Comparison of ENCODE assay signal across 13 cellular contexts in the genomic region with DNA sequence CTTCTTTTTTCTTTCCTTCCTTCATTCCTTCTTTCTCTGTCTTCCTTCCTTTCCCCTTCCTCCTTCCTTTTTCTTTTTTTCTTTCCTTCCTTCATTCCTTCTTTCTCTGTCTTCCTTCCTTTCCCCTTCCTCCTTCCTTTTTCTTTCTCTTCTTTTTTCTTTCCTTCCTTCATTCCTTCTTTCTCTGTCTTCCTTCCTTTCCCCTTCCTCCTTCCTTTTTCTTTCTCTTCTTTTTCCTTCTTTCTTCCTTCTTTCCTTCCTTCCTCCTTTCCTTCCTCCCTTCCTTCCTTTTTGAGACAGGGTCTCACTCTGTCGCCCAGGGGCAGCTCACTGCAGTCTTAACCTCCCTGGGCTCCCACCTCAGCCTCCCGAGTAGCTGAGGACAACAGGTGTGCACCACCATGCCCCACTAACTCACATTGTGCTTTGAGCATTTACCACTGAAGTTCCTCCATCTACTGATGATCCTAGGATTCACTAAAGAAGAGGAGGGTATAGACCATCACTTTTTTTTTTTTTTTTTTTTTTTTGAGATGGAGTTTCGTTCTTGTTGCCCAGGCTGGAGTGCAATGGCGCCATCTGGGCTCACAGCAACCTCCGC. TPM values are rescaled to one million over a fixed set of nuclear protein-coding genes. Genes with fewer than 3 reads are reported as not detected.
DNase-seq lines count a peak whose midpoint lies in the region; ATAC-seq and TF ChIP-seq lines count a peak whose summit lies in the region.
"Not testable (repeated sequence)": the region's sequence is repeated elsewhere in the genome, so short reads cannot be mapped to it uniquely, and the experiment has no call there.
"Had no signal": no experiment of that assay in that cellular context is flagged by ENCODE, and none has a peak within 500 bp of the region (broad histone marks: within the 10 kb centered on the region; RNA-seq: fewer than 3 reads in every experiment).

No MANE protein-coding gene starts in this region.

- not testable (repeated sequence) for H3K79me1 ChIP-seq in mesendoderm (ENCODE audit: low read length)

- no CpG with 5 or more reads among the region's 5 CpGs for WGBS in mesendoderm (ENCODE audit: extremely low coverage, insufficient coverage, low lambda C conversion rate)

- intact Hi-C loops in PC-9 (cut with micrococcal nuclease; ENCODE audit: unreplicated experiment), result loop anchor here (10.0 kb wide), 1 partner anchor 179 kb away; no protein-coding TSS in a partner anchor

- not testable (repeated sequence) for H3K4ac ChIP-seq in mesendoderm (ENCODE audit: low read depth, low read length)

- not testable (repeated sequence) for H3K9me3 ChIP-seq in BLaER1 treated with 17β-estradiol and CSF1 and Interleukin-3, amounts not matched to agents 10 nM and 100 nM (replicated peaks in 1 of 11); PC-9 (ENCODE audit: insufficient read depth, low read depth); skeletal muscle satellite cell (replicated peaks; ENCODE audit: low read length)

- ATAC-seq in activated naive CD8-positive, alpha-beta T cell treated with anti-CD3 and anti-CD28 coated beads, Interleukin-2, amount 10 ng/mL, durations not matched to agents 7 days and 5 days (ENCODE audit: low read depth), result not testable (repeated sequence)

- BruUV-seq in PC-9 (replicated peaks; lab: Mats Ljungman, UMichigan), result not testable (repeated sequence)

- H3F3A ChIP-seq in PC-9 (ENCODE audit: insufficient read depth, low read depth), result peaks cover 64% of the 10 kb centered on the region

- peak overlapping the region in 2 of 3 donors; percentile 86 to 97 for H3K27ac Mint-ChIP-seq in IgD-negative memory B cell
- H3K27ac Mint-ChIP-seq in activated CD4-positive, alpha-beta memory T cell treated with anti-CD3 and anti-CD28 coated beads, Interleukin-2, amount 10 ng/mL, durations not matched to agents 7 days and 5 days, result peak overlapping the region; percentile 83
- H3K27ac Mint-ChIP-seq in activated naive CD8-positive, alpha-beta T cell treated with anti-CD3 and anti-CD28 coated beads, Interleukin-2, amount 10 ng/mL, durations not matched to agents 7 days and 5 days, result peak overlapping the region; percentile 91
- H3K27ac Mint-ChIP-seq in endothelial cell (ENCODE audit: unreplicated experiment), result peak overlapping the region; percentile 42

- H3K18ac ChIP-seq in mesendoderm (ENCODE audit: low read length), result not testable (repeated sequence)

- not testable (repeated sequence) for H2BK120ac ChIP-seq in mesendoderm (ENCODE audit: low read depth, low read length)

- H3K4me3 Mint-ChIP-seq in IgD-negative memory B cell (peak overlapping the region in 3 of 4 donors; percentile 80 to 96 (median 95)), endothelial cell (ENCODE audit: unreplicated experiment) (peak overlapping the region; percentile 67)
- H3K4me3 Mint-ChIP-seq in activated CD4-positive, alpha-beta memory T cell treated with anti-CD3 and anti-CD28 coated beads, Interleukin-2, amount 10 ng/mL, durations not matched to agents 7 days and 5 days, result peak overlapping the region; percentile 80
- peak overlapping the region; percentile 87 for H3K4me3 Mint-ChIP-seq in activated naive CD8-positive, alpha-beta T cell treated with anti-CD3 and anti-CD28 coated beads, Interleukin-2, amount 10 ng/mL, durations not matched to agents 7 days and 5 days

- CTCF ChIA-PET in PC-9 (lab: Charles Lee), result interaction anchor here (0.7 kb wide), 2 partner anchors 44 to 1754 kb away, joined by 5 to 11 read pairs; no protein-coding TSS in a partner anchor
- CTCF ChIA-PET in activated CD4-positive, alpha-beta memory T cell treated with anti-CD3 and anti-CD28 coated beads, Interleukin-2, amount 10 ng/mL, durations not matched to agents 7 days and 5 days (lab: Charles Lee), result interaction anchor here (0.6 to 2.5 kb wide), 10 partner anchors 26 to 1766 kb away, joined by 3 to 17 read pairs (median 4); a partner anchor contains a TSS

- H3K9ac ChIP-seq in BLaER1 treated with 17β-estradiol and CSF1 and Interleukin-3, amounts not matched to agents 10 nM and 100 nM, result peak overlapping the region in 1 of 11 experiments; percentile 76; a peak in 4 of 22 replicates
- H3K9ac ChIP-seq in mesendoderm (ENCODE audit: low read length); skeletal muscle satellite cell (ENCODE audit: low read depth, low read length): not testable (repeated sequence)

- H3K56ac ChIP-seq in mesendoderm (ENCODE audit: low read length), result peak overlapping the region; percentile 34

- peaks cover 0 to 35% (median 17%) of the 10 kb centered on the region in 11 experiments; a peak in 10 of 22 replicates for H4K20me1 ChIP-seq in BLaER1 treated with 17β-estradiol and CSF1 and Interleukin-3, amounts not matched to agents 10 nM and 100 nM
- not testable (repeated sequence) for H4K20me1 ChIP-seq in PC-9 (ENCODE audit: insufficient read depth)

- H3K27me3 Mint-ChIP-seq in IgD-negative memory B cell, result peaks cover 27% of the 10 kb centered on the region
- H3K27me3 Mint-ChIP-seq in activated CD4-positive, alpha-beta memory T cell treated with anti-CD3 and anti-CD28 coated beads, Interleukin-2, amount 10 ng/mL, durations not matched to agents 7 days and 5 days, result peaks cover 31% of the 10 kb centered on the region
- H3K27me3 Mint-ChIP-seq in activated naive CD8-positive, alpha-beta T cell treated with anti-CD3 and anti-CD28 coated beads, Interleukin-2, amount 10 ng/mL, durations not matched to agents 7 days and 5 days, result peaks cover 33% of the 10 kb centered on the region
- peaks cover 36% of the 10 kb centered on the region for H3K27me3 Mint-ChIP-seq in endothelial cell (ENCODE audit: unreplicated experiment)

- not testable (repeated sequence) for H3K23ac ChIP-seq in mesendoderm (ENCODE audit: low read length)

- H4K5ac ChIP-seq in mesendoderm (ENCODE audit: low read length), result not testable (repeated sequence)

- H3K9me2 ChIP-seq in PC-9 (ENCODE audit: insufficient read depth), result not testable (repeated sequence)

- peak overlapping the region in 6 of 10 experiments; percentile 62 to 70 (median 66); a peak in 7 of 20 replicates for H3K4me3 ChIP-seq in BLaER1 treated with 17β-estradiol and CSF1 and Interleukin-3, amounts not matched to agents 10 nM and 100 nM
- peak overlapping the region; percentile 83; the same call in 1 of the 2 replicates for H3K4me3 ChIP-seq in PC-9
- not testable (repeated sequence) for H3K4me3 ChIP-seq in mesendoderm (ENCODE audit: low read length); skeletal muscle satellite cell (ENCODE audit: low read length)

- DNase-seq in PC-9; activated CD4-positive, alpha-beta memory T cell treated with anti-CD3 and anti-CD28 coated beads, Interleukin-2, amount 10 ng/mL, durations not matched to agents 7 days and 5 days; activated naive CD8-positive, alpha-beta T cell treated with anti-CD3 and anti-CD28 coated beads, Interleukin-2, amount 10 ng/mL, durations not matched to agents 7 days and 5 days; endothelial cell (ENCODE audit: low spot score); mesendoderm: not testable (repeated sequence)

- H3K4me1 Mint-ChIP-seq in IgD-negative memory B cell (peaks cover 5 to 26% (median 22%) of the 10 kb centered on the region in 3 donors), endothelial cell (ENCODE audit: unreplicated experiment) (peaks cover 17% of the 10 kb centered on the region)
- H3K4me1 Mint-ChIP-seq in activated CD4-positive, alpha-beta memory T cell treated with anti-CD3 and anti-CD28 coated beads, Interleukin-2, amount 10 ng/mL, durations not matched to agents 7 days and 5 days, result peaks cover 67% of the 10 kb centered on the region
- peaks cover 33% of the 10 kb centered on the region for H3K4me1 Mint-ChIP-seq in activated naive CD8-positive, alpha-beta T cell treated with anti-CD3 and anti-CD28 coated beads, Interleukin-2, amount 10 ng/mL, durations not matched to agents 7 days and 5 days

- H3K27ac ChIP-seq in BLaER1 treated with 17β-estradiol and CSF1 and Interleukin-3, amounts not matched to agents 10 nM and 100 nM, result peak overlapping the region in 1 of 11 experiments; percentile 64; a peak in 1 of 22 replicates
- not testable (repeated sequence) for H3K27ac ChIP-seq in PC-9; mesendoderm (ENCODE audit: low read depth, low read length)

- not testable (repeated sequence) for H4K8ac ChIP-seq in mesendoderm (ENCODE audit: low read depth, low read length)

- POLR2A ChIA-PET in PC-9 (lab: Charles Lee; ENCODE audit: unreplicated experiment), result interaction anchor here (0.6 kb wide), 1 partner anchor 232 kb away, joined by 3 read pairs; no protein-coding TSS in a partner anchor
- POLR2A ChIA-PET in activated CD4-positive, alpha-beta memory T cell treated with anti-CD3 and anti-CD28 coated beads, Interleukin-2, amount 10 ng/mL, durations not matched to agents 7 days and 5 days (lab: Charles Lee), result interaction anchor here (1.5 to 3.4 kb wide), 4 partner anchors 8 to 53 kb away, joined by 3 to 19 read pairs (median 10); a partner anchor contains a TSS
- POLR2A ChIA-PET in activated naive CD8-positive, alpha-beta T cell treated with anti-CD3 and anti-CD28 coated beads, Interleukin-2, amount 10 ng/mL, durations not matched to agents 7 days and 5 days (lab: Charles Lee), result interaction anchor here (0.7 to 2.1 kb wide), 5 partner anchors 9 to 115 kb away, joined by 3 to 8 read pairs (median 6); a partner anchor contains a TSS

- H3K79me2 ChIP-seq in PC-9 (ENCODE audit: low read depth), result peaks cover 10% of the 10 kb centered on the region
- not testable (repeated sequence) for H3K79me2 ChIP-seq in mesendoderm (ENCODE audit: control insufficient read depth, insufficient read depth, low read length)

- H3K4me1 ChIP-seq in BLaER1 treated with 17β-estradiol and CSF1 and Interleukin-3, amounts not matched to agents 10 nM and 100 nM, result peaks cover 60 to 74% (median 64%) of the 10 kb centered on the region in 10 experiments
- not testable (repeated sequence) for H3K4me1 ChIP-seq in PC-9 (replicated peaks; ENCODE audit: insufficient read depth); mesendoderm (ENCODE audit: control insufficient read depth, low read depth, low read length); skeletal muscle satellite cell (ENCODE audit: control insufficient read depth, insufficient read depth, low read length)

- not testable (repeated sequence) for H3K36me3 Mint-ChIP-seq in IgD-negative memory B cell; activated naive CD8-positive, alpha-beta T cell treated with anti-CD3 and anti-CD28 coated beads, Interleukin-2, amount 10 ng/mL, durations not matched to agents 7 days and 5 days
- H3K36me3 Mint-ChIP-seq in activated CD4-positive, alpha-beta memory T cell treated with anti-CD3 and anti-CD28 coated beads, Interleukin-2, amount 10 ng/mL, durations not matched to agents 7 days and 5 days (ENCODE audit: low read depth), result peaks cover 38% of the 10 kb centered on the region
- H3K36me3 Mint-ChIP-seq in endothelial cell (ENCODE audit: low read depth, unreplicated experiment), result peaks cover 24% of the 10 kb centered on the region

- not testable (repeated sequence) for H2AFZ ChIP-seq in PC-9

- not testable (repeated sequence) for H3K9me3 Mint-ChIP-seq in IgD-negative memory B cell; activated CD4-positive, alpha-beta memory T cell treated with anti-CD3 and anti-CD28 coated beads, Interleukin-2, amount 10 ng/mL, durations not matched to agents 7 days and 5 days; activated naive CD8-positive, alpha-beta T cell treated with anti-CD3 and anti-CD28 coated beads, Interleukin-2, amount 10 ng/mL, durations not matched to agents 7 days and 5 days; endothelial cell (ENCODE audit: unreplicated experiment)

- H2BK15ac ChIP-seq in mesendoderm (replicated peaks; ENCODE audit: low read depth), result not testable (repeated sequence)

- peak; percentile 25; the same call in 1 of the 2 replicates for TF ChIP-seq CTCF in PC-9 (conservative IDR thresholded peaks at IDR 0.05)
- not testable (repeated sequence) for TF ChIP-seq CTCF in endothelial cell (IDR thresholded peaks at IDR 0.05; ENCODE audit: unreplicated experiment)

- H2AK5ac ChIP-seq in mesendoderm (ENCODE audit: low read length), result not testable (repeated sequence)

- not testable (repeated sequence) for H2BK5ac ChIP-seq in mesendoderm (ENCODE audit: low read length)

- peaks cover 33 to 38% (median 34%) of the 10 kb centered on the region in 11 experiments for H3K27me3 ChIP-seq in BLaER1 treated with 17β-estradiol and CSF1 and Interleukin-3, amounts not matched to agents 10 nM and 100 nM
- peaks cover 18% of the 10 kb centered on the region for H3K27me3 ChIP-seq in PC-9 (ENCODE audit: insufficient read depth, low read depth)
- H3K27me3 ChIP-seq in mesendoderm (ENCODE audit: insufficient read depth, low read length, poor library complexity), result peaks cover 23% of the 10 kb centered on the region
- peaks cover 30% of the 10 kb centered on the region for H3K27me3 ChIP-seq in skeletal muscle satellite cell (ENCODE audit: control insufficient read depth, insufficient read depth, low read length)

- H3K4me2 ChIP-seq in BLaER1 treated with 17β-estradiol and CSF1 and Interleukin-3, amounts not matched to agents 10 nM and 100 nM, result peak overlapping the region; percentile 78 to 98 (median 94)
- H3K4me2 ChIP-seq in PC-9, result peak overlapping the region; percentile 89
- not testable (repeated sequence) for H3K4me2 ChIP-seq in mesendoderm (ENCODE audit: low read length)
- peak overlapping the region; percentile 97 for H3K4me2 ChIP-seq in skeletal muscle satellite cell (ENCODE audit: low read length)

- H3K36me3 ChIP-seq in BLaER1 treated with 17β-estradiol and CSF1 and Interleukin-3, amounts not matched to agents 10 nM and 100 nM, result peaks cover 19 to 34% (median 28%) of the 10 kb centered on the region in 11 experiments
- H3K36me3 ChIP-seq in PC-9 (ENCODE audit: low read depth); mesendoderm (ENCODE audit: control insufficient read depth, insufficient read depth, low read length); skeletal muscle satellite cell (ENCODE audit: insufficient read depth, low read length): not testable (repeated sequence)

RNA-seq across cellular contexts. Expression of a gene that starts 2.9 kb away (rescaled TPM):
- not detected for polyA plus RNA-seq in IgD-negative memory B cell
- total RNA-seq in PC-9 (2021) (0.68 and 0.70 TPM in 2 replicates), endothelial cell (ENCODE audit: unreplicated experiment) (0.92 TPM)
- total RNA-seq in activated CD4-positive, alpha-beta memory T cell treated with anti-CD3 and anti-CD28 coated beads, Interleukin-2, amount 10 ng/mL, durations not matched to agents 7 days and 5 days, result under 1 TPM; 0.30 to 0.43 TPM
- total RNA-seq in activated naive CD8-positive, alpha-beta T cell treated with anti-CD3 and anti-CD28 coated beads, Interleukin-2, amount 10 ng/mL, durations not matched to agents 7 days and 5 days, result under 1 TPM; 0.14 to 0.25 TPM
- polyA plus RNA-seq in mesendoderm (2013, experiment 1 of 2), result 0.48 TPM
- polyA plus RNA-seq in mesendoderm (2013, experiment 2 of 2), result 0.43 TPM
- 0.25 and 0.44 TPM in 2 replicates for total RNA-seq in skeletal muscle satellite cell (2012; rRNA removed)
- total RNA-seq: fibroblast of villous mesenchyme had no signal

RNA-seq across cellular contexts. Expression of a gene that starts 7.4 kb away (rescaled TPM):
- 98.8 TPM for polyA plus RNA-seq in IgD-negative memory B cell
- 156 and 184 TPM in 2 replicates for total RNA-seq in PC-9 (2021)
- total RNA-seq in activated CD4-positive, alpha-beta memory T cell treated with anti-CD3 and anti-CD28 coated beads, Interleukin-2, amount 10 ng/mL, durations not matched to agents 7 days and 5 days, result 100 to 1,000 TPM; 168 to 170 TPM
- 100 to 1,000 TPM; 143 to 148 TPM for total RNA-seq in activated naive CD8-positive, alpha-beta T cell treated with anti-CD3 and anti-CD28 coated beads, Interleukin-2, amount 10 ng/mL, durations not matched to agents 7 days and 5 days
- total RNA-seq in endothelial cell (ENCODE audit: unreplicated experiment), result 78.8 TPM
- 102 TPM for polyA plus RNA-seq in mesendoderm (2013, experiment 1 of 2)
- 102 TPM for polyA plus RNA-seq in mesendoderm (2013, experiment 2 of 2)
- 101 and 113 TPM in 2 replicates for total RNA-seq in skeletal muscle satellite cell (2012; rRNA removed)

RNA-seq across cellular contexts. Expression of a gene that starts 8.8 kb away (rescaled TPM):
- polyA plus RNA-seq in IgD-negative memory B cell, result 67.5 TPM
- total RNA-seq in PC-9 (2021), result 40.9 and 66.8 TPM in 2 replicates
- total RNA-seq in activated CD4-positive, alpha-beta memory T cell treated with anti-CD3 and anti-CD28 coated beads, Interleukin-2, amount 10 ng/mL, durations not matched to agents 7 days and 5 days, result 10 to 100 TPM; 34.1 to 36.6 TPM
- total RNA-seq in activated naive CD8-positive, alpha-beta T cell treated with anti-CD3 and anti-CD28 coated beads, Interleukin-2, amount 10 ng/mL, durations not matched to agents 7 days and 5 days, result 10 to 100 TPM; 41.8 to 42.9 TPM
- total RNA-seq in endothelial cell (ENCODE audit: unreplicated experiment), result 49.6 TPM
- 17.6 TPM for polyA plus RNA-seq in mesendoderm (2013, experiment 1 of 2)
- 16.0 TPM for polyA plus RNA-seq in mesendoderm (2013, experiment 2 of 2)
- 27.4 and 37.6 TPM in 2 replicates for total RNA-seq in skeletal muscle satellite cell (2012; rRNA removed)

RNA-seq across cellular contexts. Expression of a gene that starts 19.0 kb away (rescaled TPM):
- not detected for polyA plus RNA-seq in IgD-negative memory B cell
- total RNA-seq in PC-9 (2021) (not detected in 2 replicates), endothelial cell (ENCODE audit: unreplicated experiment) (not detected)
- total RNA-seq in activated CD4-positive, alpha-beta memory T cell treated with anti-CD3 and anti-CD28 coated beads, Interleukin-2, amount 10 ng/mL, durations not matched to agents 7 days and 5 days, result not detected
- total RNA-seq in activated naive CD8-positive, alpha-beta T cell treated with anti-CD3 and anti-CD28 coated beads, Interleukin-2, amount 10 ng/mL, durations not matched to agents 7 days and 5 days, result not detected
- 0.29 TPM for polyA plus RNA-seq in mesendoderm (2013, experiment 1 of 2)
- 0.39 TPM for polyA plus RNA-seq in mesendoderm (2013, experiment 2 of 2)
- not detected in 2 replicates for total RNA-seq in skeletal muscle satellite cell (2012; rRNA removed)
- total RNA-seq: fibroblast of villous mesenchyme, H7, HT1080, kidney, spleen had no signal
- polyA plus RNA-seq: spleen had no signal

RNA-seq across cellular contexts. Expression of a gene that starts 21.0 kb away (rescaled TPM):
- polyA plus RNA-seq in IgD-negative memory B cell, result not detected
- not detected in 2 replicates for total RNA-seq in PC-9 (2021)
- total RNA-seq in activated CD4-positive, alpha-beta memory T cell treated with anti-CD3 and anti-CD28 coated beads, Interleukin-2, amount 10 ng/mL, durations not matched to agents 7 days and 5 days, result not detected
- not detected for total RNA-seq in activated naive CD8-positive, alpha-beta T cell treated with anti-CD3 and anti-CD28 coated beads, Interleukin-2, amount 10 ng/mL, durations not matched to agents 7 days and 5 days
- not detected for total RNA-seq in endothelial cell (ENCODE audit: unreplicated experiment)
- polyA plus RNA-seq in mesendoderm (2013, experiment 1 of 2), result not detected
- polyA plus RNA-seq in mesendoderm (2013, experiment 2 of 2), result not detected
- not detected in 2 replicates for total RNA-seq in skeletal muscle satellite cell (2012; rRNA removed)
- total RNA-seq: fibroblast of villous mesenchyme, H7, HT1080, kidney, spleen had no signal
- polyA plus RNA-seq: spleen had no signal
